Comparison of ENCODE assay signal across 11 cellular contexts in genomic region chr19:46017095-46017429, GRCh38. TPM values are rescaled to one million over a fixed set of nuclear protein-coding genes. Genes with fewer than 3 reads are reported as not detected.
DNase-seq lines count a peak whose midpoint lies in the region; ATAC-seq, FAIRE-seq and TF ChIP-seq lines count a peak whose summit lies in the region.
"Had no signal": no experiment of that assay in that cellular context is flagged by ENCODE, and none has a peak within 500 bp of the region (broad histone marks: within the 10 kb centered on the region; RNA-seq: fewer than 3 reads in every experiment).

No MANE protein-coding gene starts in this region.

- no peak for TF ChIP-seq POLR2A in HepG2 (IDR thresholded peaks at IDR 0.05; ENCODE audit: insufficient read depth in 1 of 2, low read depth in 2 of 2, low read length in 2 of 2)
- TF ChIP-seq POLR2A in right lobe of liver (IDR thresholded peaks at IDR 0.05) = no peak
- no peak for TF ChIP-seq POLR2A in vagina (IDR thresholded peaks at IDR 0.05)

- POLR2A ChIA-PET in HepG2 (lab: Yijun Ruan, JAX) = interaction anchor here (1.0 to 1.2 kb wide), 2 partner anchors 22 to 135 kb away, joined by 3 to 11 read pairs; partner anchors contain the start of gene CCDC61
- POLR2A ChIA-PET in activated B cell treated with CpG ODN at 0.5 μM for 24 hours (lab: Charles Lee) = interaction anchor here (0.8 to 1.3 kb wide), 3 partner anchors 22 to 154 kb away, joined by 3 to 6 read pairs (median 4); partner anchors contain the start of genes CCDC61, MYPOP and SYMPK

- TF ChIP-seq EP300 in HepG2 (IDR thresholded peaks at IDR 0.05; ENCODE audit: low read depth in 2 of 2, low read length in 2 of 2) (no peak), HepG2 (CRISPR knock-in tag; IDR thresholded peaks at IDR 0.05; ENCODE audit: borderline replicate concordance) (no peak)

- H3K36me3 Mint-ChIP-seq in activated B cell treated with CpG ODN at 0.5 μM for 24 hours (ENCODE audit: low read depth) (peaks cover 2% of the 10 kb centered on the region), mesothelial cell of epicardium (no peaks in the 10 kb centered on the region)

- in situ Hi-C loops in HepG2 (cut with HindIII; ENCODE audit: extremely low pct_ligation_motif_present, low pct_unique_long_range_greater_than_20kb) = loop anchor here (10.0 kb wide), 1 partner anchor 202 kb away; the partner anchor contains the start of gene RSPH6A

- H3K9me3 ChIP-seq in HepG2 (ENCODE audit: low read length) = no peaks in the 10 kb centered on the region
- no peaks in the 10 kb centered on the region for H3K9me3 ChIP-seq in right lobe of liver
- no peaks in the 10 kb centered on the region for H3K9me3 ChIP-seq in vagina
- H3K9me3 ChIP-seq: esophagus squamous epithelium, testis had no signal

- H3K27me3 Mint-ChIP-seq in activated B cell treated with CpG ODN at 0.5 μM for 24 hours (peaks cover 12% of the 10 kb centered on the region), mesothelial cell of epicardium (ENCODE audit: low read depth) (peaks cover 36% of the 10 kb centered on the region)

- no TSS peak for BruUV-seq in HepG2 (replicated peaks; lab: Mats Ljungman, UMichigan)

- H3K27ac Mint-ChIP-seq in activated B cell treated with CpG ODN at 0.5 μM for 24 hours (no peak overlapping the region), mesothelial cell of epicardium (no peak overlapping the region)

- no peaks in the 10 kb centered on the region for H3K79me2 ChIP-seq in HepG2 (ENCODE audit: insufficient read depth, low read length)

- ATAC-seq in HepG2 (peak; percentile 24), right lobe of liver (no peak), activated B cell treated with CpG ODN at 0.5 μM for 24 hours (ENCODE audit: low read depth) (no peak)

- H3K9me3 Mint-ChIP-seq in activated B cell treated with CpG ODN at 0.5 μM for 24 hours (no peaks in the 10 kb centered on the region), mesothelial cell of epicardium (no peaks in the 10 kb centered on the region)

- no peak for TF ChIP-seq RAD21 in HepG2 (CRISPR knock-in tag; IDR thresholded peaks at IDR 0.05)

- TF ChIP-seq CTCF in HepG2 (CRISPR knock-in tag; IDR thresholded peaks at IDR 0.05) = no peak; the same call in 1 of the 2 replicates
- TF ChIP-seq CTCF in right lobe of liver (IDR thresholded peaks at IDR 0.05) = no peak
- TF ChIP-seq CTCF in activated B cell treated with CpG ODN at 0.5 μM for 24 hours (IDR thresholded peaks at IDR 0.05) = no peak
- TF ChIP-seq CTCF in mesothelial cell of epicardium (IDR thresholded peaks at IDR 0.05; ENCODE audit: unreplicated experiment) = peak; percentile 43
- peak in 1 of 3 experiments; percentile 3 for TF ChIP-seq CTCF in vagina (IDR thresholded peaks at IDR 0.05)

- FAIRE-seq in HepG2 (lab: Jason Lieb, UNC) = no peak

- H3K4me1 Mint-ChIP-seq in activated B cell treated with CpG ODN at 0.5 μM for 24 hours = peaks cover 19% of the 10 kb centered on the region
- H3K4me1 Mint-ChIP-seq in mesothelial cell of epicardium = peaks cover 17% of the 10 kb centered on the region

- CTCF ChIA-PET in HepG2 (lab: Yijun Ruan, JAX; ENCODE audit: low intra/inter-chr PET ratio, low total read pairs) (interaction anchor here (1.1 to 1.4 kb wide), 3 partner anchors 104 to 200 kb away, joined by 3 to 4 read pairs (median 3); no protein-coding TSS in a partner anchor), activated B cell treated with CpG ODN at 0.5 μM for 24 hours (lab: Charles Lee) (interaction anchor here (0.6 to 2.2 kb wide), 13 partner anchors 8 to 1882 kb away, joined by 3 to 9 read pairs (median 5); partner anchors contain the start of genes CCDC61, FOXA3, MYPOP and SIX5)

- no peak overlapping the region for H3K27ac ChIP-seq in HepG2 (ENCODE audit: extremely low read length, insufficient read depth, low read length)
- H3K27ac ChIP-seq in right lobe of liver = no peak overlapping the region
- peak overlapping the region; percentile 23 for H3K27ac ChIP-seq in vagina
- H3K27ac ChIP-seq: testis had no signal

- H3K27me3 ChIP-seq in HepG2 (ENCODE audit: control insufficient read depth in 1 of 2, insufficient read depth in 2 of 2, low read length in 2 of 2) (no peaks in the 10 kb centered on the region), right lobe of liver (peaks cover 0 to 11% of the 10 kb centered on the region in 2 donors), vagina (no peaks in the 10 kb centered on the region)
- H3K27me3 ChIP-seq: testis had no signal

- H4K20me1 ChIP-seq in HepG2 (ENCODE audit: insufficient read depth, low read length) = no peaks in the 10 kb centered on the region

- H3K4me1 ChIP-seq in HepG2 (ENCODE audit: insufficient read depth, low read length) (no peaks in the 10 kb centered on the region), right lobe of liver (peaks cover 0 to 21% (median 0%) of the 10 kb centered on the region in 4 donors), vagina (peaks cover 23% of the 10 kb centered on the region)
- H3K4me1 ChIP-seq: testis had no signal

- no peak overlapping the region for H3K4me2 ChIP-seq in HepG2 (ENCODE audit: low read depth, low read length)

- no peak for DNase-seq in HepG2 (ENCODE audit: low spot score)
- DNase-seq in right lobe of liver = no peak
- DNase-seq in activated B cell treated with CpG ODN at 0.5 μM for 24 hours = no peak
- DNase-seq in mesothelial cell of epicardium (ENCODE audit: low spot score in 2 of 2, unreplicated experiment in 2 of 2) = no peak
- no peak for DNase-seq in vagina (ENCODE audit: extremely low spot score in 2 of 2)
- DNase-seq in NCI-H2196 treated with DMSO at 0.1 percent for 48 hours (lab: John Stamatoyannopoulos, UW; ENCODE audit: unreplicated experiment) = no peak
- no peak for DNase-seq in UCSD-AML1 (lab: John Stamatoyannopoulos, UW; ENCODE audit: unreplicated experiment)
- no peak for DNase-seq in NCI-H2107 (lab: John Stamatoyannopoulos, UW)
- DNase-seq: esophagus squamous epithelium had no signal

- no peak overlapping the region for H3K4me3 ChIP-seq in HepG2 (replicated peaks in 1 of 3; ENCODE audit: insufficient read depth in 1 of 3, low read depth in 2 of 3, low read length in 3 of 3)
- no peak overlapping the region for H3K4me3 ChIP-seq in right lobe of liver
- peak overlapping the region in 1 of 2 donors; percentile 67 for H3K4me3 ChIP-seq in vagina

- H3K36me3 ChIP-seq in HepG2 (replicated peaks in 1 of 2; ENCODE audit: control insufficient read depth in 1 of 2, insufficient read depth in 2 of 2, low read length in 2 of 2) (no peaks in the 10 kb centered on the region), right lobe of liver (no peaks in the 10 kb centered on the region), vagina (no peaks in the 10 kb centered on the region)

- no peak overlapping the region for H2AFZ ChIP-seq in HepG2 (ENCODE audit: low read length)

- intact Hi-C loops in HepG2 (cut with micrococcal nuclease; ENCODE audit: unreplicated experiment) (no loop called here), right lobe of liver (cut with DNase I) (loop anchor here in 1 of 2 donors (10.0 kb wide), 1 partner anchor 192 kb away; no protein-coding TSS in a partner anchor), activated B cell treated with CpG ODN at 0.5 μM for 24 hours (cut with micrococcal nuclease) (loop anchor here (2.0 to 5.0 kb wide), 3 partner anchors 114 to 248 kb away; partner anchors contain the start of genes IRF2BP1, MYPOP and SIX5), vagina (cut with DNase I) (loop anchor here (10.0 kb wide), 2 partner anchors 142 to 202 kb away; partner anchors contain the start of gene RSPH6A)

- peak overlapping the region; percentile 59 for H3K4me3 Mint-ChIP-seq in activated B cell treated with CpG ODN at 0.5 μM for 24 hours
- H3K4me3 Mint-ChIP-seq in mesothelial cell of epicardium = peak overlapping the region; percentile 36

- H3K9ac ChIP-seq in HepG2 (ENCODE audit: insufficient read depth, low read depth, low read length) = no peak overlapping the region

- 53% methylated on average over 7 of the region's 7 CpGs for WGBS in HepG2 (ENCODE audit: low lambda C conversion rate)
- WGBS in right lobe of liver (ENCODE audit: insufficient coverage, low coverage, low lambda C conversion rate, missing lambda C conversion rate) = 0% methylated on average over 1 of the region's 7 CpGs

RNA-seq across cellular contexts. Expression of gene PGLYRP1, which starts 5.8 kb away (rescaled TPM):
- total RNA-seq in HepG2 (2016; rRNA removed; fragmentation: Illumina TruSeq; extraction: Trizol) (not detected in 2 replicates), right lobe of liver (1 to 10 TPM in 1 of 6 experiments, under 1 TPM in 1, not detected in 4; 0.86 to 1.1 TPM), activated B cell treated with CpG ODN at 0.5 μM for 24 hours (not detected in 2 replicates), mesothelial cell of epicardium (not detected in 3 replicates), vagina (not detected)
- total RNA-seq in HepG2 (2016; cell fraction: cytosol; rRNA removed; fragmentation: Illumina TruSeq; extraction: Trizol; ENCODE audit: low read depth) = not detected in 2 replicates
- not detected in 2 replicates for total RNA-seq in HepG2 (2016; cell fraction: insoluble cytoplasmic fraction; rRNA removed; fragmentation: Illumina TruSeq; extraction: Trizol)
- total RNA-seq in HepG2 (2016; cell fraction: membrane; rRNA removed; fragmentation: Illumina TruSeq; extraction: Trizol) = not detected in 2 replicates
- total RNA-seq in HepG2 (2016; cell fraction: nucleus; rRNA removed; fragmentation: Illumina TruSeq; extraction: Trizol) = not detected in 2 replicates
- not detected in 2 replicates for polyA plus RNA-seq in HepG2 (2011; rRNA removed)
- polyA plus RNA-seq in HepG2 (2011; cell fraction: cytosol; rRNA removed) = not detected in 2 replicates
- not detected in 2 replicates for polyA plus RNA-seq in HepG2 (2011; cell fraction: nucleus; rRNA removed)
- polyA plus RNA-seq in HepG2 (2012) = not detected in 2 replicates
- not detected in 2 replicates for polyA plus RNA-seq in HepG2 (2016; cell fraction: cytosol; fragmentation: Illumina TruSeq; extraction: Trizol; ENCODE audit: low read depth)
- not detected in 2 replicates for polyA plus RNA-seq in HepG2 (2016; cell fraction: insoluble cytoplasmic fraction; fragmentation: Illumina TruSeq; extraction: Trizol; ENCODE audit: low read depth)
- polyA plus RNA-seq in HepG2 (2016; cell fraction: membrane; fragmentation: Illumina TruSeq; extraction: Trizol; ENCODE audit: low read depth) = not detected in 2 replicates
- not detected in 2 replicates for polyA plus RNA-seq in HepG2 (2016; cell fraction: nucleus; fragmentation: Illumina TruSeq; extraction: Trizol; ENCODE audit: insufficient read depth, low read depth)
- not detected in 2 replicates for polyA minus RNA-seq in HepG2 (2011; rRNA and poly(A)+ RNA removed; ENCODE audit: low replicate concordance)
- polyA minus RNA-seq in HepG2 (2011; cell fraction: cytosol; rRNA and poly(A)+ RNA removed) = not detected in 2 replicates
- not detected in 2 replicates for polyA minus RNA-seq in HepG2 (2011; cell fraction: nucleus; rRNA and poly(A)+ RNA removed)
- total RNA-seq: esophagus squamous epithelium, LHCN-M2, testis had no signal

RNA-seq across cellular contexts. Expression of gene CCDC61, which starts 21.8 kb away (rescaled TPM):
- 3.3 and 4.2 TPM in 2 replicates for total RNA-seq in HepG2 (2016; rRNA removed; fragmentation: Illumina TruSeq; extraction: Trizol)
- 0.53 and 0.71 TPM in 2 replicates for total RNA-seq in HepG2 (2016; cell fraction: cytosol; rRNA removed; fragmentation: Illumina TruSeq; extraction: Trizol; ENCODE audit: low read depth)
- total RNA-seq in HepG2 (2016; cell fraction: insoluble cytoplasmic fraction; rRNA removed; fragmentation: Illumina TruSeq; extraction: Trizol) = 2.2 and 3.8 TPM in 2 replicates
- 0.74 and 1.1 TPM in 2 replicates for total RNA-seq in HepG2 (2016; cell fraction: membrane; rRNA removed; fragmentation: Illumina TruSeq; extraction: Trizol)
- total RNA-seq in HepG2 (2016; cell fraction: nucleus; rRNA removed; fragmentation: Illumina TruSeq; extraction: Trizol) = 4.0 and 4.2 TPM in 2 replicates
- polyA plus RNA-seq in HepG2 (2011; rRNA removed) = 4.9 and 6.0 TPM in 2 replicates
- 3.1 and 4.4 TPM in 2 replicates for polyA plus RNA-seq in HepG2 (2011; cell fraction: cytosol; rRNA removed)
- 22.6 and 26.0 TPM in 2 replicates for polyA plus RNA-seq in HepG2 (2011; cell fraction: nucleus; rRNA removed)
- polyA plus RNA-seq in HepG2 (2012) = 4.4 and 5.7 TPM in 2 replicates
- 0.61 and 0.75 TPM in 2 replicates for polyA plus RNA-seq in HepG2 (2016; cell fraction: cytosol; fragmentation: Illumina TruSeq; extraction: Trizol; ENCODE audit: low read depth)
- 4.7 and 5.4 TPM in 2 replicates for polyA plus RNA-seq in HepG2 (2016; cell fraction: insoluble cytoplasmic fraction; fragmentation: Illumina TruSeq; extraction: Trizol; ENCODE audit: low read depth)
- polyA plus RNA-seq in HepG2 (2016; cell fraction: membrane; fragmentation: Illumina TruSeq; extraction: Trizol; ENCODE audit: low read depth) = 0.81 and 1.2 TPM in 2 replicates
- 12.9 and 13.8 TPM in 2 replicates for polyA plus RNA-seq in HepG2 (2016; cell fraction: nucleus; fragmentation: Illumina TruSeq; extraction: Trizol; ENCODE audit: insufficient read depth, low read depth)
- polyA minus RNA-seq in HepG2 (2011; rRNA and poly(A)+ RNA removed; ENCODE audit: low replicate concordance) = 4.8 and 6.4 TPM in 2 replicates
- 1.9 and 2.6 TPM in 2 replicates for polyA minus RNA-seq in HepG2 (2011; cell fraction: cytosol; rRNA and poly(A)+ RNA removed)
- polyA minus RNA-seq in HepG2 (2011; cell fraction: nucleus; rRNA and poly(A)+ RNA removed) = 8.2 and 9.9 TPM in 2 replicates
- total RNA-seq in right lobe of liver = 1 to 10 TPM; 5.8 to 9.7 (median 8.1) TPM
- 24.9 and 26.9 TPM in 2 replicates for total RNA-seq in activated B cell treated with CpG ODN at 0.5 μM for 24 hours
- total RNA-seq in mesothelial cell of epicardium = 21.5 to 24.9 TPM (median 22.3 TPM) in 3 replicates
- total RNA-seq in vagina = 36.3 TPM

RNA-seq across cellular contexts. Expression of gene IGFL4, which starts 23.7 kb away (rescaled TPM):
- 0.20 and 1.4 TPM in 2 replicates for total RNA-seq in HepG2 (2016; rRNA removed; fragmentation: Illumina TruSeq; extraction: Trizol)
- total RNA-seq in HepG2 (2016; cell fraction: cytosol; rRNA removed; fragmentation: Illumina TruSeq; extraction: Trizol; ENCODE audit: low read depth) = 0.09 TPM in 1 of 2 replicates, not detected in the other
- 0.27 and 1.5 TPM in 2 replicates for total RNA-seq in HepG2 (2016; cell fraction: insoluble cytoplasmic fraction; rRNA removed; fragmentation: Illumina TruSeq; extraction: Trizol)
- total RNA-seq in HepG2 (2016; cell fraction: membrane; rRNA removed; fragmentation: Illumina TruSeq; extraction: Trizol) = 0.28 and 0.43 TPM in 2 replicates
- 3.3 and 3.7 TPM in 2 replicates for total RNA-seq in HepG2 (2016; cell fraction: nucleus; rRNA removed; fragmentation: Illumina TruSeq; extraction: Trizol)
- polyA plus RNA-seq in HepG2 (2011; rRNA removed) = 1.1 and 1.2 TPM in 2 replicates
- 0.09 and 0.18 TPM in 2 replicates for polyA plus RNA-seq in HepG2 (2011; cell fraction: cytosol; rRNA removed)
- 5.3 and 5.9 TPM in 2 replicates for polyA plus RNA-seq in HepG2 (2011; cell fraction: nucleus; rRNA removed)
- polyA plus RNA-seq in HepG2 (2012) = 0.47 and 0.83 TPM in 2 replicates
- polyA plus RNA-seq in HepG2 (2016; cell fraction: cytosol; fragmentation: Illumina TruSeq; extraction: Trizol; ENCODE audit: low read depth) = 0.05 TPM in 1 of 2 replicates, not detected in the other
- 0.14 and 0.24 TPM in 2 replicates for polyA plus RNA-seq in HepG2 (2016; cell fraction: insoluble cytoplasmic fraction; fragmentation: Illumina TruSeq; extraction: Trizol; ENCODE audit: low read depth)
- polyA plus RNA-seq in HepG2 (2016; cell fraction: membrane; fragmentation: Illumina TruSeq; extraction: Trizol; ENCODE audit: low read depth) = 0.06 and 0.22 TPM in 2 replicates
- 7.1 and 7.2 TPM in 2 replicates for polyA plus RNA-seq in HepG2 (2016; cell fraction: nucleus; fragmentation: Illumina TruSeq; extraction: Trizol; ENCODE audit: insufficient read depth, low read depth)
- 0.07 and 0.10 TPM in 2 replicates for polyA minus RNA-seq in HepG2 (2011; rRNA and poly(A)+ RNA removed; ENCODE audit: low replicate concordance)
- polyA minus RNA-seq in HepG2 (2011; cell fraction: cytosol; rRNA and poly(A)+ RNA removed) = not detected in 2 replicates
- 1.7 and 2.2 TPM in 2 replicates for polyA minus RNA-seq in HepG2 (2011; cell fraction: nucleus; rRNA and poly(A)+ RNA removed)
- not detected for total RNA-seq in right lobe of liver
- total RNA-seq in activated B cell treated with CpG ODN at 0.5 μM for 24 hours = not detected in 2 replicates
- 1.8 to 2.8 TPM (median 2.4 TPM) in 3 replicates for total RNA-seq in mesothelial cell of epicardium
- total RNA-seq in vagina = not detected
- total RNA-seq: esophagus squamous epithelium, LHCN-M2 had no signal

RNA-seq across cellular contexts. Expression of gene NOVA2, which starts 43.4 kb away (rescaled TPM):
- total RNA-seq in HepG2 (2016; rRNA removed; fragmentation: Illumina TruSeq; extraction: Trizol) (not detected in 2 replicates), right lobe of liver (1 to 10 TPM in 2 of 6 experiments, under 1 TPM in 4; 0.66 to 2.5 (median 0.85) TPM), activated B cell treated with CpG ODN at 0.5 μM for 24 hours (not detected in 2 replicates), mesothelial cell of epicardium (0.51 to 1.2 TPM (median 0.67 TPM) in 3 replicates), vagina (1.5 TPM)
- not detected in 2 replicates for total RNA-seq in HepG2 (2016; cell fraction: cytosol; rRNA removed; fragmentation: Illumina TruSeq; extraction: Trizol; ENCODE audit: low read depth)
- not detected in 2 replicates for total RNA-seq in HepG2 (2016; cell fraction: insoluble cytoplasmic fraction; rRNA removed; fragmentation: Illumina TruSeq; extraction: Trizol)
- total RNA-seq in HepG2 (2016; cell fraction: membrane; rRNA removed; fragmentation: Illumina TruSeq; extraction: Trizol) = not detected in 2 replicates
- not detected in 2 replicates for total RNA-seq in HepG2 (2016; cell fraction: nucleus; rRNA removed; fragmentation: Illumina TruSeq; extraction: Trizol)
- not detected in 2 replicates for polyA plus RNA-seq in HepG2 (2011; rRNA removed)
- polyA plus RNA-seq in HepG2 (2011; cell fraction: cytosol; rRNA removed) = not detected in 2 replicates
- polyA plus RNA-seq in HepG2 (2011; cell fraction: nucleus; rRNA removed) = not detected in 2 replicates
- polyA plus RNA-seq in HepG2 (2012) = not detected in 2 replicates
- polyA plus RNA-seq in HepG2 (2016; cell fraction: cytosol; fragmentation: Illumina TruSeq; extraction: Trizol; ENCODE audit: low read depth) = not detected in 2 replicates
- not detected in 2 replicates for polyA plus RNA-seq in HepG2 (2016; cell fraction: insoluble cytoplasmic fraction; fragmentation: Illumina TruSeq; extraction: Trizol; ENCODE audit: low read depth)
- polyA plus RNA-seq in HepG2 (2016; cell fraction: membrane; fragmentation: Illumina TruSeq; extraction: Trizol; ENCODE audit: low read depth) = not detected in 2 replicates
- polyA plus RNA-seq in HepG2 (2016; cell fraction: nucleus; fragmentation: Illumina TruSeq; extraction: Trizol; ENCODE audit: insufficient read depth, low read depth) = not detected in 2 replicates
- polyA minus RNA-seq in HepG2 (2011; rRNA and poly(A)+ RNA removed; ENCODE audit: low replicate concordance) = not detected in 2 replicates
- not detected in 2 replicates for polyA minus RNA-seq in HepG2 (2011; cell fraction: cytosol; rRNA and poly(A)+ RNA removed)
- polyA minus RNA-seq in HepG2 (2011; cell fraction: nucleus; rRNA and poly(A)+ RNA removed) = not detected in 2 replicates
- total RNA-seq: LHCN-M2 had no signal
